In the genomic region with DNA sequence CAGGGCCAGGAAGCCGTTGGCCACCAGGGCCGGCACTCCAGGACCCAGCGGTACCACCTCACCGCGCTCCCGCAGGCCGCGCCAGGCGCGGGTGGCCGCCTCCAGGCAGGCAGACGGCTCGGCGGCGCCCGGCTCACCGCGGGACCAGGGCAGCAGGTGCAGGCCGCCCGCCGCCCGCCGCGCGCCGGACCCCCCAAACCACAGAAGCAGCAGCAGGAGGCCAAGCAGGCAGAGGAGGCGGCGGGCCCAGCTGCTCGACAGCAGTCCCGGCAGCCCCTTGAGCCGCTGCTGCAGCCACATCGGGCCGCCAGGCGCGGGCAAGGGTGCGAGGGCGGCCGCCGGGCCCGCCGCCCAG, we compare ENCODE assay signal across 7 cellular contexts. TPM values are rescaled to one million over a fixed set of nuclear protein-coding genes. Genes with fewer than 3 reads are reported as not detected.
DNase-seq lines count a peak whose midpoint lies in the region; ATAC-seq and TF ChIP-seq lines count a peak whose summit lies in the region.

No MANE protein-coding gene starts in this region.

- ATAC-seq in GM19351 (IDR thresholded peaks at IDR 0.05; ENCODE audit: unreplicated experiment) (peak; percentile 19), HG03064 (IDR thresholded peaks at IDR 0.05; ENCODE audit: low read depth, unreplicated experiment) (peak; percentile 9)

- H3K27me3 ChIP-seq in kidney epithelial cell (ENCODE audit: control insufficient read depth, insufficient read depth, low read length) = no peaks in the 10 kb centered on the region

- H3K4me3 ChIP-seq in kidney epithelial cell (ENCODE audit: low read depth, low read length) (peak overlapping the region; percentile 51), urinary bladder (ENCODE audit: low read depth, low read length) (peak overlapping the region; percentile 99)

- TF ChIP-seq CTCF in kidney epithelial cell (IDR thresholded peaks at IDR 0.05; ENCODE audit: insufficient read depth, low read length, poor library complexity, severe bottlenecking) = no peak

- no peaks in the 10 kb centered on the region for H3K36me3 ChIP-seq in kidney epithelial cell (ENCODE audit: control insufficient read depth, insufficient read depth, low read length)
- H3K36me3 ChIP-seq in urinary bladder (ENCODE audit: insufficient read depth) = no peaks in the 10 kb centered on the region

- no peaks in the 10 kb centered on the region for H3K4me1 ChIP-seq in urinary bladder (ENCODE audit: insufficient read depth)

- DNase-seq in activated effector memory CD4-positive, alpha-beta T cell treated with Interleukin-2 at 50 U/mL for 16 hours = peak; percentile 15
- no peak for DNase-seq in kidney epithelial cell (ENCODE audit: low read depth)
- no peak for DNase-seq in foreskin melanocyte
- DNase-seq in NCI-H1436 (lab: John Stamatoyannopoulos, UW) = no peak

- WGBS in urinary bladder = under 1% methylated on average over 41 of the region's 41 CpGs

- H3K27ac ChIP-seq in urinary bladder (ENCODE audit: low read depth) = no peak overlapping the region

RNA-seq across cellular contexts. Expression of a gene that starts 0.3 kb away (rescaled TPM):
- 97.2 and 108 TPM in 2 replicates for total RNA-seq in kidney epithelial cell
- 19.1 TPM for total RNA-seq in urinary bladder
- polyA plus RNA-seq in urinary bladder = 71.5 TPM

RNA-seq across cellular contexts. Expression of a gene that starts 8.6 kb away (rescaled TPM):
- total RNA-seq in kidney epithelial cell (85.7 and 104 TPM in 2 replicates), urinary bladder (93.9 TPM)
- 97.5 TPM for polyA plus RNA-seq in urinary bladder

RNA-seq across cellular contexts. Expression of a gene that starts 54.3 kb away (rescaled TPM):
- total RNA-seq in kidney epithelial cell (73.5 and 78.2 TPM in 2 replicates), urinary bladder (26.6 TPM)
- polyA plus RNA-seq in urinary bladder = 88.6 TPM
